ENCODE assay signal across 9 cellular contexts in genomic region chr1:164561007-164561406, GRCh38. TPM values are rescaled to one million over a fixed set of nuclear protein-coding genes. Genes with fewer than 3 reads are reported as not detected.
A peak's percentile ranks its signal among the peaks of the same experiment; 100 is the strongest.
DNase-seq lines count a peak whose midpoint lies in the region; ATAC-seq, FAIRE-seq and TF ChIP-seq lines count a peak whose summit lies in the region.
"Had no signal": no experiment of that assay in that cellular context is flagged by ENCODE, and none has a peak within 500 bp of the region (broad histone marks: within the 10 kb centered on the region; RNA-seq: fewer than 3 reads in every experiment).

No MANE protein-coding gene starts in this region.

- H3K4me3 ChIP-seq in Caco-2 (ENCODE audit: low read depth, low read length) (peak overlapping the region; percentile 74), fibroblast of mammary gland (ENCODE audit: control insufficient read depth, low read depth, low read length) (peak overlapping the region; percentile 70), pancreas (peak overlapping the region; percentile 40 to 69 (median 62))

- intact Hi-C loops in Caco-2 (cut with micrococcal nuclease; ENCODE audit: unreplicated experiment), result no loop called here
- intact Hi-C loops in pancreas (cut with DNase I), result no loop called here

- H3K36me3 ChIP-seq in Caco-2 (ENCODE audit: control insufficient read depth, insufficient read depth, low read length), result no peaks in the 10 kb centered on the region
- H3K36me3 ChIP-seq in pancreas, result no peaks in the 10 kb centered on the region

- no peaks in the 10 kb centered on the region for H3K9me3 Mint-ChIP-seq in Caco-2 (ENCODE audit: unreplicated experiment)
- H3K9me3 Mint-ChIP-seq: activated naive CD4-positive, alpha-beta T cell treated with anti-CD3 and anti-CD28 coated beads, Interleukin-2, amount 10 ng/mL, durations not matched to agents 7 days and 5 days had no signal

- H3K4me1 Mint-ChIP-seq in Caco-2 (ENCODE audit: low read depth, unreplicated experiment), result peaks cover 16% of the 10 kb centered on the region

- peak overlapping the region; percentile 46 for H3K27ac Mint-ChIP-seq in Caco-2 (ENCODE audit: unreplicated experiment)
- H3K27ac Mint-ChIP-seq: activated naive CD4-positive, alpha-beta T cell treated with anti-CD3 and anti-CD28 coated beads, Interleukin-2, amount 10 ng/mL, durations not matched to agents 7 days and 5 days had no signal

- peaks cover 24% of the 10 kb centered on the region for H3K4me1 ChIP-seq in Caco-2
- peaks cover 10 to 26% (median 25%) of the 10 kb centered on the region in 3 donors for H3K4me1 ChIP-seq in pancreas

- BruUV-seq in Caco-2 (replicated peaks; lab: Mats Ljungman, UMichigan), result no TSS peak

- 1 to 2% methylated on average over 7 of the region's 7 CpGs for WGBS in pancreas, 2 donors

- ATAC-seq in pancreas (no peak), HG03108 (IDR thresholded peaks at IDR 0.05; ENCODE audit: unreplicated experiment) (no peak), HG03354 (IDR thresholded peaks at IDR 0.05; ENCODE audit: poor library complexity, severe bottlenecking, unreplicated experiment) (no peak)

- H3K36me3 Mint-ChIP-seq in Caco-2 (ENCODE audit: insufficient read depth, unreplicated experiment), result peaks cover 11% of the 10 kb centered on the region
- H3K36me3 Mint-ChIP-seq: activated naive CD4-positive, alpha-beta T cell treated with anti-CD3 and anti-CD28 coated beads, Interleukin-2, amount 10 ng/mL, durations not matched to agents 7 days and 5 days had no signal

- H3K27me3 ChIP-seq in Caco-2 (replicated peaks; ENCODE audit: control insufficient read depth, insufficient read depth, low read length) (no peaks in the 10 kb centered on the region), pancreas (no peaks in the 10 kb centered on the region)

- POLR2A ChIA-PET in Caco-2 (lab: Charles Lee), result interaction anchor here (1.1 kb wide), 1 partner anchor 27 kb away, joined by 3 read pairs; no protein-coding TSS in a partner anchor

- CTCF ChIA-PET in Caco-2 (lab: Charles Lee), result no interaction called here

- no peak for TF ChIP-seq CTCF in Caco-2 (IDR thresholded peaks at IDR 0.05; ENCODE audit: insufficient read depth in 1 of 2, low read depth in 1 of 2, low read length in 1 of 2, severe bottlenecking in 1 of 2, unreplicated experiment in 1 of 2)
- TF ChIP-seq CTCF in fibroblast of mammary gland (conservative IDR thresholded peaks at IDR 0.05; ENCODE audit: control insufficient read depth, insufficient read depth, low read depth, low read length), result no peak
- no peak for TF ChIP-seq CTCF in pancreas (IDR thresholded peaks at IDR 0.05)

- H3K27me3 Mint-ChIP-seq in Caco-2 (ENCODE audit: insufficient read depth, unreplicated experiment), result no peaks in the 10 kb centered on the region

- H3K9me3 ChIP-seq in Caco-2 (no peaks in the 10 kb centered on the region), pancreas (no peaks in the 10 kb centered on the region)

- peak overlapping the region; percentile 81 for H3K4me3 Mint-ChIP-seq in Caco-2 (ENCODE audit: unreplicated experiment)
- H3K4me3 Mint-ChIP-seq: activated naive CD4-positive, alpha-beta T cell treated with anti-CD3 and anti-CD28 coated beads, Interleukin-2, amount 10 ng/mL, durations not matched to agents 7 days and 5 days had no signal

- FAIRE-seq in pancreas (lab: Jason Lieb, UNC), result no peak

- H3K27ac ChIP-seq in pancreas, result peak overlapping the region; percentile 35 to 88 (median 64)

- DNase-seq in Caco-2 (no peak), OCI-M1 (lab: John Stamatoyannopoulos, UW) (peak; percentile 48), fibroblast of mammary gland (ENCODE audit: low read depth) (no peak), pancreas (no peak), HUDEP-2 (lab: John Stamatoyannopoulos, UW; ENCODE audit: unreplicated experiment in 76 of 76) (no peak)
- DNase-seq in stimulated activated naive CD4-positive, alpha-beta T cell (lab: John Stamatoyannopoulos, UW), result no peak
- DNase-seq: activated naive CD4-positive, alpha-beta T cell treated with anti-CD3 and anti-CD28 coated beads, Interleukin-2, amount 10 ng/mL, durations not matched to agents 7 days and 5 days had no signal

RNA-seq across cellular contexts. Expression of gene PBX1, which starts 2.0 kb away (rescaled TPM):
- 101 and 103 TPM in 2 replicates for total RNA-seq in Caco-2 (2022)
- total RNA-seq in pancreas, result 100 to 1,000 TPM in 2 of 6 donors, 10 to 100 TPM in 4; 74.1 to 113 (median 94.3) TPM
- polyA plus RNA-seq in pancreas, result 10 to 100 TPM; 17.3 to 21.7 TPM
